ENCODE assay signal across 31 cellular contexts in genomic region chr16:60073376-60073775, GRCh38.
"Had no signal": no experiment of that assay in that cellular context is flagged by ENCODE, and none has a peak within 500 bp of the region (broad histone marks: within the 10 kb centered on the region; RNA-seq: fewer than 3 reads in every experiment).

No MANE protein-coding gene starts in this region.

- FAIRE-seq: bronchial epithelial cell had no signal

- H3K4me3 Mint-ChIP-seq: activated CD4-positive, alpha-beta memory T cell treated with anti-CD3 and anti-CD28 coated beads, Interleukin-2, amount 10 ng/mL, durations not matched to agents 7 days and 5 days; activated CD4-positive, alpha-beta T cell treated with anti-CD3 and anti-CD28 coated beads for 36 hours; activated naive CD4-positive, alpha-beta T cell treated with anti-CD3 and anti-CD28 coated beads, Interleukin-2, amount 10 ng/mL, durations not matched to agents 7 days and 5 days; activated naive CD8-positive, alpha-beta T cell treated with anti-CD3 and anti-CD28 coated beads for 36 hours had no signal

- H3K27me3 ChIP-seq: body of pancreas, SJCRH30 had no signal

- H3K4me1 Mint-ChIP-seq: activated CD4-positive, alpha-beta memory T cell treated with anti-CD3 and anti-CD28 coated beads, Interleukin-2, amount 10 ng/mL, durations not matched to agents 7 days and 5 days; activated CD4-positive, alpha-beta T cell treated with anti-CD3 and anti-CD28 coated beads for 36 hours; activated naive CD4-positive, alpha-beta T cell treated with anti-CD3 and anti-CD28 coated beads, Interleukin-2, amount 10 ng/mL, durations not matched to agents 7 days and 5 days; activated naive CD8-positive, alpha-beta T cell treated with anti-CD3 and anti-CD28 coated beads for 36 hours had no signal

- H3K4me3 ChIP-seq: body of pancreas, SJCRH30 had no signal

- H3K36me3 ChIP-seq: SJCRH30 had no signal

- H3K4me1 ChIP-seq: body of pancreas, SJCRH30 had no signal

- ATAC-seq: activated CD4-positive, alpha-beta T cell treated with anti-CD3 and anti-CD28 coated beads for 36 hours; body of pancreas; Panc1 had no signal

- H3K9me2 ChIP-seq: SK-N-SH had no signal

- H3K27ac ChIP-seq: body of pancreas, RWPE1, SJCRH30, VCaP had no signal

- H3K4me2 ChIP-seq: SK-N-SH had no signal

- H3K27me3 Mint-ChIP-seq: activated CD4-positive, alpha-beta memory T cell treated with anti-CD3 and anti-CD28 coated beads, Interleukin-2, amount 10 ng/mL, durations not matched to agents 7 days and 5 days; activated CD4-positive, alpha-beta T cell treated with anti-CD3 and anti-CD28 coated beads for 36 hours; activated naive CD4-positive, alpha-beta T cell treated with anti-CD3 and anti-CD28 coated beads, Interleukin-2, amount 10 ng/mL, durations not matched to agents 7 days and 5 days; activated naive CD8-positive, alpha-beta T cell treated with anti-CD3 and anti-CD28 coated beads for 36 hours had no signal

- H3K27ac Mint-ChIP-seq: activated CD4-positive, alpha-beta memory T cell treated with anti-CD3 and anti-CD28 coated beads, Interleukin-2, amount 10 ng/mL, durations not matched to agents 7 days and 5 days; activated CD4-positive, alpha-beta T cell treated with anti-CD3 and anti-CD28 coated beads for 36 hours; activated naive CD4-positive, alpha-beta T cell treated with anti-CD3 and anti-CD28 coated beads, Interleukin-2, amount 10 ng/mL, durations not matched to agents 7 days and 5 days; activated naive CD8-positive, alpha-beta T cell treated with anti-CD3 and anti-CD28 coated beads for 36 hours; activated T-helper 2 cell treated with anti-CD3 and anti-CD28 coated beads, Interferon-gamma antibody, Interleukin-2, Interleukin-4, amounts not matched to agents 10 μg/mL and 5 μg/mL and 100 μg/mL, durations not matched to agents 14 hours and 24 hours and 36 hours had no signal

- H3K9me3 ChIP-seq: body of pancreas, SJCRH30 had no signal

- H3K9ac ChIP-seq: SK-N-SH had no signal

- H3K36me3 Mint-ChIP-seq: activated naive CD4-positive, alpha-beta T cell treated with anti-CD3 and anti-CD28 coated beads, Interleukin-2, amount 10 ng/mL, durations not matched to agents 7 days and 5 days; activated naive CD8-positive, alpha-beta T cell treated with anti-CD3 and anti-CD28 coated beads for 36 hours had no signal

- DNase-seq: activated CD4-positive, alpha-beta memory T cell treated with anti-CD3 and anti-CD28 coated beads, Interleukin-2, amount 10 ng/mL, durations not matched to agents 7 days and 5 days; activated CD4-positive, alpha-beta T cell treated with anti-CD3 and anti-CD28 coated beads for 36 hours; activated CD4-positive, alpha-beta T cell treated with anti-CD3 and anti-CD28 coated beads, Interleukin-2, amount 50 U/mL, for 1 hour; activated CD4-positive, CD25-positive, alpha-beta regulatory T cell; activated gamma-delta T cell treated with Interleukin-2 at 50 U/mL for 16 hours; activated naive CD4-positive, alpha-beta T cell treated with anti-CD3 and anti-CD28 coated beads, Interleukin-2, amount 10 ng/mL, durations not matched to agents 7 days and 5 days; activated naive CD8-positive, alpha-beta T cell treated with anti-CD3 and anti-CD28 coated beads for 36 hours; activated T-cell treated with anti-CD3 and anti-CD28 coated beads for 4 hours; activated T-cell treated with anti-CD3 and anti-CD28 coated beads, Interleukin-2, amount 50 U/mL, for 48 hours; body of pancreas; central memory CD4-positive, alpha-beta T cell; Karpas-422; NCI-H1092 treated with DMSO at 0.1 percent for 48 hours; NCI-H1417 treated with DMSO at 0.1 percent for 48 hours; NCI-H1694; NCI-H2029; NCI-H2107; NCI-H2171 treated with DMSO at 0.1 percent for 48 hours; NCI-H226; NCI-H510A; NCI-H526 treated with DMSO at 0.1 percent for 48 hours; NCI-H82; Right ventricle myocardium superior; SJCRH30; SK-N-SH; T-helper 1 cell had no signal
